Comparison of ENCODE assay signal across 8 cellular contexts in the genomic region with DNA sequence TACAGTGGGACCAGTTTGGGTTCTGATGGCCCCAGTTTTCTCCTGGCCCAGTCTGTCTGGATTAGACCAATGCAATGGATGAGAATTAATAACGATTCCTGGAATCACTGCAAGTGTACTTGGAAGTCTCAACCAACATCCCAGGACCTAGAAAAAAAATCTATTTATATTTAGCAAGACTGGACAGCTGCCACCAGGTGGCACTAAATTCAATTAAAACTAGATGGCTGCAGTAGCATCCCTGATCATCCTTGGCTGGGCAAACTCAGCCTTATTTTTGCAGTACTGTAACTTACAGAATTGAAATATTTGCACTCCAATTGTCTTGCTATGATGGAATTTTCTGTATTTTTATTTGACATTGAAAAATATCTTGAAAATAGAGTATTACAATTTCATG.
DNase-seq lines count a peak whose midpoint lies in the region; ATAC-seq and TF ChIP-seq lines count a peak whose summit lies in the region.

No MANE protein-coding gene starts in this region.

- no peak overlapping the region for H3K4me3 ChIP-seq in HL-60 (replicated peaks; ENCODE audit: insufficient read depth, low read length)
- no peak overlapping the region for H3K4me3 ChIP-seq in gastroesophageal sphincter
- no peak overlapping the region for H3K4me3 ChIP-seq in parathyroid adenoma (ENCODE audit: low read depth, low read length)

- no peak overlapping the region for H3K9ac ChIP-seq in parathyroid adenoma

- H3K4me1 ChIP-seq in gastroesophageal sphincter (peaks cover 0 to 9% (median 0%) of the 10 kb centered on the region in 3 donors), parathyroid adenoma (no peaks in the 10 kb centered on the region)

- peak; percentile 57 for DNase-seq in activated CD8-positive, alpha-beta memory T cell treated with anti-CD3 and anti-CD28 coated beads for 24 hours
- no peak for DNase-seq in activated CD8-positive, alpha-beta memory T cell treated with anti-CD3 and anti-CD28 coated beads, Interleukin-2, amount 50 U/mL, for 48 hours
- DNase-seq in HL-60 (ENCODE audit: low read depth in 1 of 2, low spot score in 1 of 2) = peak; percentile 5 to 40
- DNase-seq in NCI-H82 treated with DMSO at 0.1 percent for 48 hours (lab: John Stamatoyannopoulos, UW; ENCODE audit: unreplicated experiment) = peak; percentile 16
- peak; percentile 24 for DNase-seq in activated CD8-positive, alpha-beta memory T cell treated with anti-CD3 and anti-CD28 coated beads, Interleukin-2, amount 50 U/mL, for 4 hours

- TF ChIP-seq POLR2A in gastroesophageal sphincter (IDR thresholded peaks at IDR 0.05) = no peak

- no peaks in the 10 kb centered on the region for H3K36me3 ChIP-seq in gastroesophageal sphincter
- H3K36me3 ChIP-seq in parathyroid adenoma (ENCODE audit: control insufficient read depth, insufficient read depth, low read length) = no peaks in the 10 kb centered on the region

- no peak overlapping the region for H2AFZ ChIP-seq in parathyroid adenoma

- peak; percentile 24 for TF ChIP-seq CTCF in HL-60 (IDR thresholded peaks at IDR 0.05; ENCODE audit: insufficient read depth, low read length)
- peak; percentile 26 to 63 (median 38) for TF ChIP-seq CTCF in gastroesophageal sphincter (IDR thresholded peaks at IDR 0.05)
- peak; percentile 23 for TF ChIP-seq CTCF in parathyroid adenoma (IDR thresholded peaks at IDR 0.05)

- H3K27me3 ChIP-seq in HL-60 (ENCODE audit: insufficient read depth, poor library complexity, severe bottlenecking) = no peaks in the 10 kb centered on the region
- H3K27me3 ChIP-seq in gastroesophageal sphincter = no peaks in the 10 kb centered on the region
- H3K27me3 ChIP-seq in parathyroid adenoma (ENCODE audit: control insufficient read depth, insufficient read depth, low read length) = no peaks in the 10 kb centered on the region

- no peaks in the 10 kb centered on the region for H3K9me3 ChIP-seq in gastroesophageal sphincter
- no peaks in the 10 kb centered on the region for H3K9me3 ChIP-seq in parathyroid adenoma (ENCODE audit: control insufficient read depth, low read length)

- no peaks in the 10 kb centered on the region for H3K79me2 ChIP-seq in parathyroid adenoma

- H3K4me2 ChIP-seq in parathyroid adenoma (ENCODE audit: low read length) = no peak overlapping the region

- 0 to 17% methylated on average over 1 of the region's 1 CpG for WGBS in gastroesophageal sphincter (ENCODE audit: low coverage in 1 of 2), 2 donors

- no peak for ATAC-seq in gastroesophageal sphincter
- ATAC-seq in GM21723 (IDR thresholded peaks at IDR 0.05; ENCODE audit: unreplicated experiment) = no peak

- no peak for TF ChIP-seq EP300 in gastroesophageal sphincter (IDR thresholded peaks at IDR 0.05)

- H3K27ac ChIP-seq in HL-60 (replicated peaks) (no peak overlapping the region), gastroesophageal sphincter (no peak overlapping the region), parathyroid adenoma (no peak overlapping the region)
